Comparison of ENCODE assay signal across 9 cellular contexts in the genomic region with DNA sequence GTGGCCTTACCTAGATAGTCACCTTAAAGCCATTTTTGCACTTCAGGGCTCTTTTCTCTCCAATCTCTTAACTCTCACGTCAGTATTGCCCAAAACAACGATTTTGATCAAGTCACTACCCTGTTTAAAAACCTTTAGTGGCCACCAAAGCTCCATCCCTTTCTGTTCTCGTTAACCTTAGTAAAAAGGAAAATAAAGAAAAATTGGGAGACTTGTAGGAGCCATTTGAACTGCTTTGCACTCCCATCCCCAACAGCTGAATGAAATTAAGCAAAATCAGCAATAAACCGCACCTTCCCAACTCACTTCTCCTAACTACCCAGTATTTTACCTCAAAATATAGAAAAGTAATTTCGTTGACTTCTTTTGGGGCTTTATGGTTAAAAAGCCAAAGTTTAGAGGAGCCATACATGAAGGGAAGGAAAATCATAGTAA. TPM values are rescaled to one million over a fixed set of nuclear protein-coding genes. Genes with fewer than 3 reads are reported as not detected.
A peak's percentile ranks its signal among the peaks of the same experiment; 100 is the strongest.
DNase-seq lines count a peak whose midpoint lies in the region; ATAC-seq and TF ChIP-seq lines count a peak whose summit lies in the region.
"Had no signal": no experiment of that assay in that cellular context is flagged by ENCODE, and none has a peak within 500 bp of the region (broad histone marks: within the 10 kb centered on the region; RNA-seq: fewer than 3 reads in every experiment).

No MANE protein-coding gene starts in this region.

- peaks cover 38% of the 10 kb centered on the region for H3K4me1 Mint-ChIP-seq in HFFc6 (ENCODE audit: low read depth)
- peaks cover 8% of the 10 kb centered on the region for H3K4me1 Mint-ChIP-seq in activated T-helper 17 cell treated with anti-CD3 and anti-CD28 coated beads, Interleukin-2, amount 50 U/mL, for 72 hours

- H3K9me3 Mint-ChIP-seq in HFFc6 = no peaks in the 10 kb centered on the region
- no peaks in the 10 kb centered on the region for H3K9me3 Mint-ChIP-seq in activated T-helper 17 cell treated with anti-CD3 and anti-CD28 coated beads, Interleukin-2, amount 50 U/mL, for 72 hours

- 82 to 88% (median 86%) methylated on average over 5 of the region's 5 CpGs for WGBS in spleen, 5 donors

- no peak for TF ChIP-seq POLR2A in spleen (IDR thresholded peaks at IDR 0.05)

- CTCF ChIA-PET in HEK293T (lab: Yijun Ruan, JAX) = no interaction called here

- H3K27me3 ChIP-seq in spleen (replicated peaks in 1 of 7) = no peaks in the 10 kb centered on the region

- peak overlapping the region; percentile 87 for H3K4me3 Mint-ChIP-seq in HFFc6
- H3K4me3 Mint-ChIP-seq in activated T-helper 17 cell treated with anti-CD3 and anti-CD28 coated beads, Interleukin-2, amount 50 U/mL, for 72 hours = peak overlapping the region; percentile 97

- DNase-seq in HFFc6 (no peak), spleen (no peak), OCI-M1 (lab: John Stamatoyannopoulos, UW) (no peak), RPMI8226 (no peak), NCI-H1694 treated with DMSO at 0.1 percent for 48 hours (lab: John Stamatoyannopoulos, UW) (no peak), HEK293T (ENCODE audit: extremely low spot score) (no peak)

- ATAC-seq in activated T-helper 17 cell treated with anti-CD3 and anti-CD28 coated beads, Interleukin-2, amount 50 U/mL, for 72 hours (replicated peaks) = no peak

- POLR2A ChIA-PET in HEK293T (lab: Yijun Ruan, JAX) = interaction anchor here (1.0 to 1.9 kb wide), 8 partner anchors 9 to 198 kb away, joined by 3 to 4 read pairs (median 4); no protein-coding TSS in a partner anchor

- no peaks in the 10 kb centered on the region for H3K36me3 Mint-ChIP-seq in HFFc6 (ENCODE audit: low read depth)
- peaks cover 30% of the 10 kb centered on the region for H3K36me3 Mint-ChIP-seq in activated T-helper 17 cell treated with anti-CD3 and anti-CD28 coated beads, Interleukin-2, amount 50 U/mL, for 72 hours (ENCODE audit: low read depth)

- H3K27me3 Mint-ChIP-seq in HFFc6 (ENCODE audit: insufficient read depth) = peaks cover 1% of the 10 kb centered on the region
- H3K27me3 Mint-ChIP-seq in activated T-helper 17 cell treated with anti-CD3 and anti-CD28 coated beads, Interleukin-2, amount 50 U/mL, for 72 hours = no peaks in the 10 kb centered on the region

- no peaks in the 10 kb centered on the region for H3K36me3 ChIP-seq in spleen

- H3K4me1 ChIP-seq in spleen = peaks cover 13 to 50% (median 42%) of the 10 kb centered on the region in 6 donors

- H3K9me3 ChIP-seq in spleen = no peaks in the 10 kb centered on the region
- H3K9me3 ChIP-seq: mucosa of descending colon had no signal

- peak overlapping the region; percentile 81 to 94 (median 87) for H3K27ac ChIP-seq in spleen

- H3K27ac Mint-ChIP-seq in HFFc6 = peak overlapping the region; percentile 65
- H3K27ac Mint-ChIP-seq in activated T-helper 17 cell treated with anti-CD3 and anti-CD28 coated beads, Interleukin-2, amount 50 U/mL, for 72 hours = peak overlapping the region; percentile 79

- TF ChIP-seq CTCF in HFFc6 (IDR thresholded peaks at IDR 0.05) (no peak), spleen (IDR thresholded peaks at IDR 0.05 in 8 of 11, conservative IDR thresholded peaks at IDR 0.05 in 3 of 11) (no peak)

- H3K4me3 ChIP-seq in iPS-11a (ENCODE audit: low read depth, low read length) (peak overlapping the region; percentile 42), spleen (peak overlapping the region in 7 of 8 donors; percentile 69 to 93 (median 88))

- intact Hi-C loops in spleen (cut with DNase I; ENCODE audit: low total_unique reads) = no loop called here

TF ChIP-seq in HEK293T, 16 proteins besides CTCF, POLR2A, EP300 and RAD21:
- TF ChIP-seq HDGF (IDR thresholded peaks at IDR 0.05; ENCODE audit: borderline replicate concordance) (no peak; the same call in 1 of the 2 replicates), ZNF384 (IDR thresholded peaks at IDR 0.05) (no peak)

RNA-seq across cellular contexts. Expression of a gene that starts 0.7 kb away (rescaled TPM):
- 10 to 100 TPM; 32.0 to 46.6 (median 39.9) TPM for total RNA-seq in HFFc6 (2021; fragmentation: NEBNext Ultra II Directional; extraction: Animal tissue kit (Norgen Biotek cat#: 25700))
- total RNA-seq in activated T-helper 17 cell treated with anti-CD3 and anti-CD28 coated beads, Interleukin-2, amount 50 U/mL, for 72 hours = 10 to 100 TPM; 72.9 to 76.7 TPM
- total RNA-seq in spleen = 10 to 100 TPM; 38.6 to 89.9 (median 50.5) TPM
- polyA plus RNA-seq in spleen = 10 to 100 TPM in 2 of 3 donors, 1 to 10 TPM in 1; 9.5 to 14.7 (median 13.6) TPM
